19 cellular contexts compared by ENCODE assay signal in the genomic region with DNA sequence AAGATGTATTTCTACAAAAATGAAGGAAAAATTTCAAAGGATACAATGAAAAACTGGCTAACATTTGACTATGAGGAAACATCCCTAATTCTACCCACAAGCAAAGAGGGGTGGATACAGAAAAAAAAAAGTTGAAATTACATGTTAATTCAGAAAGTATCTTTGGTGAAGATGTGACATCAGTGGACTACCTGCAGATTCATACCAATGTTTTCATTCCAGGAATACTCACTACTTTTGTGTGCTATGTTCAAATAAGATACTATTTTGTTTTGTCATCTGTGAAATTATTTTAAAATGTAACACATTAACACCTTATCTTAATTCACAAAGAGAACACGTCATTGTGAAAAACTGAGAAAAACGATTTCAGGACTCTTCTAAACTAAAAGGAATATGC. TPM values are rescaled to one million over a fixed set of nuclear protein-coding genes. Genes with fewer than 3 reads are reported as not detected.
DNase-seq lines count a peak whose midpoint lies in the region; ATAC-seq and TF ChIP-seq lines count a peak whose summit lies in the region.
"Had no signal": no experiment of that assay in that cellular context is flagged by ENCODE, and none has a peak within 500 bp of the region (broad histone marks: within the 10 kb centered on the region; RNA-seq: fewer than 3 reads in every experiment).

No MANE protein-coding gene starts in this region.

- no peak overlapping the region for H2AFZ ChIP-seq in OCI-LY1 (ENCODE audit: low read length)
- no peak overlapping the region for H2AFZ ChIP-seq in mammary epithelial cell (ENCODE audit: low read depth, low read length)
- H2AFZ ChIP-seq: GM23338 had no signal

- no peaks in the 10 kb centered on the region for H4K20me1 ChIP-seq in OCI-LY1 (ENCODE audit: insufficient read depth, low read length)
- H4K20me1 ChIP-seq in mammary epithelial cell (ENCODE audit: insufficient read depth, low read length) = no peaks in the 10 kb centered on the region

- no peak for DNase-seq in activated naive CD4-positive, alpha-beta T cell treated with anti-CD3 and anti-CD28 coated beads for 36 hours
- no peak for DNase-seq in activated naive CD4-positive, alpha-beta T cell treated with Interleukin-2 at 50 U/mL for 16 hours
- DNase-seq in natural killer cell treated with Interleukin-12 subunit alpha and Interleukin-12 subunit beta and Interleukin-15 and Interleukin-18, amount 100 ng/mL, for 72 hours (ENCODE audit: low spot score) = no peak
- DNase-seq in mammary epithelial cell (no peak), NCI-H187 (lab: John Stamatoyannopoulos, UW) (no peak)
- no peak for DNase-seq in activated effector memory CD4-positive, alpha-beta T cell treated with Interleukin-2 at 50 U/mL for 16 hours
- DNase-seq: activated T-cell treated with anti-CD3 and anti-CD28 coated beads for 4 hours, cerebellar nuclear complex, DMS79 treated with DMSO at 0.1 percent for 48 hours, gastrocnemius medialis, NCI-H1436 treated with DMSO at 0.1 percent for 48 hours, NCI-H2107, NCI-H748 treated with DMSO at 0.1 percent for 48 hours, RPMI8226 had no signal

- no peaks in the 10 kb centered on the region for H3K9me2 ChIP-seq in OCI-LY1 (ENCODE audit: low read depth, low read length)

- H3K4me1 ChIP-seq in OCI-LY1 (ENCODE audit: insufficient read depth, low read length, severe bottlenecking) (peaks cover 94% of the 10 kb centered on the region), mammary epithelial cell (ENCODE audit: insufficient read depth, low read length) (no peaks in the 10 kb centered on the region)
- H3K4me1 ChIP-seq: gastrocnemius medialis had no signal

- H3K27ac ChIP-seq in OCI-LY1 (ENCODE audit: low read depth, low read length, poor library complexity, severe bottlenecking) (peak overlapping the region; percentile 91), mammary epithelial cell (ENCODE audit: insufficient read depth, low read depth, low read length) (no peak overlapping the region)
- H3K27ac ChIP-seq: BLaER1 treated with 17β-estradiol and CSF1 and Interleukin-3, amounts not matched to agents 10 nM and 100 nM; gastrocnemius medialis; right atrium auricular region had no signal

- no peak for TF ChIP-seq CTCF in OCI-LY1 (IDR thresholded peaks at IDR 0.05; ENCODE audit: low read length)
- TF ChIP-seq CTCF in mammary epithelial cell (conservative IDR thresholded peaks at IDR 0.05 in 1 of 2, IDR thresholded peaks at IDR 0.05 in 1 of 2; ENCODE audit: extremely low read depth in 1 of 2, insufficient read depth in 1 of 2, low read depth in 1 of 2, low read length in 2 of 2) = no peak

- ATAC-seq in activated T-helper 17 cell treated with anti-CD3 and anti-CD28 coated beads, Interleukin-2, amount 50 U/mL, for 72 hours (replicated peaks) = peak; percentile 46
- ATAC-seq in natural killer cell treated with Interleukin-12 subunit alpha and Interleukin-12 subunit beta and Interleukin-15 and Interleukin-18, amount 100 ng/mL, for 72 hours = peak in 1 of 2 donors; percentile 22
- ATAC-seq: gastrocnemius medialis, GM23338 had no signal

- dilution Hi-C loops in mammary epithelial cell (cut with HindIII; ENCODE audit: low sequenced_read_pairs) = no loop called here

- peaks cover 80% of the 10 kb centered on the region for H3K36me3 ChIP-seq in OCI-LY1 (ENCODE audit: insufficient read depth, low read length)
- peaks cover 29% of the 10 kb centered on the region for H3K36me3 ChIP-seq in mammary epithelial cell (ENCODE audit: insufficient read depth, low read length)

- H3K4me3 ChIP-seq in OCI-LY1 (ENCODE audit: low read depth, low read length, poor library complexity, severe bottlenecking) (peak overlapping the region; percentile 20), mammary epithelial cell (replicated peaks in 1 of 3; ENCODE audit: insufficient read depth in 1 of 3, low read depth in 2 of 3, low read length in 3 of 3) (no peak overlapping the region)
- H3K4me3 ChIP-seq: BLaER1 treated with 17β-estradiol and CSF1 and Interleukin-3, amounts not matched to agents 10 nM and 100 nM; gastrocnemius medialis; GM23338; right atrium auricular region had no signal

- in situ Hi-C loops in mammary epithelial cell (cut with MboI; ENCODE audit: low sequenced_read_pairs in 2 of 2) = loop anchor here in 1 of 2 donors (10.0 kb wide), 1 partner anchor 184 kb away; no protein-coding TSS in a partner anchor

- H3K4me2 ChIP-seq in OCI-LY1 (ENCODE audit: low read length) (peak overlapping the region; percentile 63), mammary epithelial cell (ENCODE audit: insufficient read depth, low read depth, low read length) (no peak overlapping the region)
- H3K4me2 ChIP-seq: BLaER1 treated with 17β-estradiol and CSF1 and Interleukin-3, amounts not matched to agents 10 nM and 100 nM; GM23338 had no signal

- peaks cover 72% of the 10 kb centered on the region for H3K4me1 Mint-ChIP-seq in activated naive CD4-positive, alpha-beta T cell treated with anti-CD3 and anti-CD28 coated beads for 36 hours (ENCODE audit: low read depth)
- peaks cover 26% of the 10 kb centered on the region for H3K4me1 Mint-ChIP-seq in activated T-helper 17 cell treated with anti-CD3 and anti-CD28 coated beads, Interleukin-2, amount 50 U/mL, for 72 hours
- H3K4me1 Mint-ChIP-seq in natural killer cell treated with Interleukin-12 subunit alpha and Interleukin-12 subunit beta and Interleukin-15 and Interleukin-18, amount 100 ng/mL, for 72 hours (ENCODE audit: low read depth in 2 of 2) = peaks cover 16 to 48% of the 10 kb centered on the region in 2 donors

- H3K79me2 ChIP-seq in OCI-LY1 (ENCODE audit: insufficient read depth, low read length) (peaks cover 60% of the 10 kb centered on the region), mammary epithelial cell (ENCODE audit: insufficient read depth, low read length) (peaks cover 11% of the 10 kb centered on the region)

- intact Hi-C loops in activated naive CD4-positive, alpha-beta T cell treated with anti-CD3 and anti-CD28 coated beads for 36 hours (cut with micrococcal nuclease) = loop anchor here (1.0 to 5.0 kb wide), 2 partner anchors 22 to 464 kb away; a partner anchor contains a TSS
- intact Hi-C loops in mammary epithelial cell (cut with micrococcal nuclease) = no loop called here

- no TSS peak for BruUV-seq in mammary epithelial cell (replicated peaks; lab: Mats Ljungman, UMichigan)

- no peaks in the 10 kb centered on the region for H3K27me3 Mint-ChIP-seq in activated naive CD4-positive, alpha-beta T cell treated with anti-CD3 and anti-CD28 coated beads for 36 hours (ENCODE audit: low read depth)
- no peaks in the 10 kb centered on the region for H3K27me3 Mint-ChIP-seq in activated T-helper 17 cell treated with anti-CD3 and anti-CD28 coated beads, Interleukin-2, amount 50 U/mL, for 72 hours
- H3K27me3 Mint-ChIP-seq in natural killer cell treated with Interleukin-12 subunit alpha and Interleukin-12 subunit beta and Interleukin-15 and Interleukin-18, amount 100 ng/mL, for 72 hours = no peaks in the 10 kb centered on the region

- H3K27me3 ChIP-seq in OCI-LY1 (ENCODE audit: insufficient read depth, low read length) (no peaks in the 10 kb centered on the region), mammary epithelial cell (ENCODE audit: insufficient read depth, low read length) (no peaks in the 10 kb centered on the region)
- H3K27me3 ChIP-seq: BLaER1 treated with 17β-estradiol and CSF1 and Interleukin-3, amounts not matched to agents 10 nM and 100 nM; gastrocnemius medialis; right atrium auricular region had no signal

- no peaks in the 10 kb centered on the region for H3K9me3 ChIP-seq in OCI-LY1 (ENCODE audit: low read length)
- H3K9me3 ChIP-seq in mammary epithelial cell (replicated peaks; ENCODE audit: insufficient read depth, low read length) = no peaks in the 10 kb centered on the region
- H3K9me3 ChIP-seq: BLaER1 treated with 17β-estradiol and CSF1 and Interleukin-3, amounts not matched to agents 10 nM and 100 nM; gastrocnemius medialis; right atrium auricular region had no signal

- 100% methylated on average over 2 of the region's 2 CpGs for WGBS in mammary epithelial cell (ENCODE audit: low coverage, missing lambda C conversion rate)

- H3K27ac Mint-ChIP-seq in activated naive CD4-positive, alpha-beta T cell treated with anti-CD3 and anti-CD28 coated beads for 36 hours = peak overlapping the region; percentile 89
- H3K27ac Mint-ChIP-seq in activated T-helper 17 cell treated with anti-CD3 and anti-CD28 coated beads, Interleukin-2, amount 50 U/mL, for 72 hours = peak overlapping the region; percentile 90
- H3K27ac Mint-ChIP-seq in natural killer cell treated with Interleukin-12 subunit alpha and Interleukin-12 subunit beta and Interleukin-15 and Interleukin-18, amount 100 ng/mL, for 72 hours = peak overlapping the region; percentile 78 to 79
- H3K27ac Mint-ChIP-seq: GM23338 had no signal

- H3F3A ChIP-seq in OCI-LY1 (ENCODE audit: insufficient read depth, low read length) = peaks cover 6% of the 10 kb centered on the region; the same call in 1 of the 2 replicates

- CTCF ChIA-PET in activated naive CD4-positive, alpha-beta T cell treated with anti-CD3 and anti-CD28 coated beads for 36 hours (lab: Charles Lee) = interaction anchor here (0.7 to 1.7 kb wide), 4 partner anchors 61 to 549 kb away, joined by 3 to 4 read pairs (median 3); no protein-coding TSS in a partner anchor
- CTCF ChIA-PET in mammary epithelial cell (lab: Charles Lee; ENCODE audit: low non-redundant PET) = no interaction called here

- peak overlapping the region; percentile 49 for H3K9ac ChIP-seq in OCI-LY1 (ENCODE audit: low read length)
- no peak overlapping the region for H3K9ac ChIP-seq in mammary epithelial cell (ENCODE audit: insufficient read depth, low read length)
- H3K9ac ChIP-seq: BLaER1 treated with 17β-estradiol and CSF1 and Interleukin-3, amounts not matched to agents 10 nM and 100 nM had no signal

- H3K9me3 Mint-ChIP-seq in activated naive CD4-positive, alpha-beta T cell treated with anti-CD3 and anti-CD28 coated beads for 36 hours = no peaks in the 10 kb centered on the region
- H3K9me3 Mint-ChIP-seq in activated T-helper 17 cell treated with anti-CD3 and anti-CD28 coated beads, Interleukin-2, amount 50 U/mL, for 72 hours = no peaks in the 10 kb centered on the region
- H3K9me3 Mint-ChIP-seq in natural killer cell treated with Interleukin-12 subunit alpha and Interleukin-12 subunit beta and Interleukin-15 and Interleukin-18, amount 100 ng/mL, for 72 hours = no peaks in the 10 kb centered on the region
- H3K9me3 Mint-ChIP-seq: GM23338 had no signal

- H3K4me3 Mint-ChIP-seq in activated naive CD4-positive, alpha-beta T cell treated with anti-CD3 and anti-CD28 coated beads for 36 hours = no peak overlapping the region
- H3K4me3 Mint-ChIP-seq in activated T-helper 17 cell treated with anti-CD3 and anti-CD28 coated beads, Interleukin-2, amount 50 U/mL, for 72 hours = peak overlapping the region; percentile 78
- H3K4me3 Mint-ChIP-seq in natural killer cell treated with Interleukin-12 subunit alpha and Interleukin-12 subunit beta and Interleukin-15 and Interleukin-18, amount 100 ng/mL, for 72 hours = peak overlapping the region; percentile 25
- H3K4me3 Mint-ChIP-seq: GM23338 had no signal

- peaks cover 24% of the 10 kb centered on the region for H3K36me3 Mint-ChIP-seq in activated naive CD4-positive, alpha-beta T cell treated with anti-CD3 and anti-CD28 coated beads for 36 hours (ENCODE audit: low read depth)
- peaks cover 93% of the 10 kb centered on the region for H3K36me3 Mint-ChIP-seq in activated T-helper 17 cell treated with anti-CD3 and anti-CD28 coated beads, Interleukin-2, amount 50 U/mL, for 72 hours (ENCODE audit: low read depth)
- H3K36me3 Mint-ChIP-seq in natural killer cell treated with Interleukin-12 subunit alpha and Interleukin-12 subunit beta and Interleukin-15 and Interleukin-18, amount 100 ng/mL, for 72 hours = peaks cover 6% of the 10 kb centered on the region

RNA-seq across cellular contexts. Expression of a gene that starts 19.9 kb away (rescaled TPM):
- total RNA-seq in activated naive CD4-positive, alpha-beta T cell treated with anti-CD3 and anti-CD28 coated beads for 36 hours = 10 to 100 TPM; 25.7 to 32.3 TPM
- total RNA-seq in activated T-helper 17 cell treated with anti-CD3 and anti-CD28 coated beads, Interleukin-2, amount 50 U/mL, for 72 hours = 10 to 100 TPM; 15.6 to 29.4 TPM
- 10 to 100 TPM; 37.7 to 42.7 TPM for total RNA-seq in natural killer cell treated with Interleukin-12 subunit alpha and Interleukin-12 subunit beta and Interleukin-15 and Interleukin-18, amount 100 ng/mL, for 72 hours
- 10 to 100 TPM; 17.3 to 34.4 TPM for total RNA-seq in mammary epithelial cell
- 6.4 TPM for polyA plus RNA-seq in mammary epithelial cell
- polyA minus RNA-seq in mammary epithelial cell = 56.2 TPM
